In genomic region chr18:24270937-24271380, GRCh38 we compare ENCODE assay signal across 8 cellular contexts.
DNase-seq lines count a peak whose midpoint lies in the region; ATAC-seq and TF ChIP-seq lines count a peak whose summit lies in the region.

No MANE protein-coding gene starts in this region.

- H3K4me1 Mint-ChIP-seq in neural crest cell, result peaks cover 31% of the 10 kb centered on the region
- no peaks in the 10 kb centered on the region for H3K4me1 Mint-ChIP-seq in stimulated activated memory B cell treated with anti-CD40 and anti-IgM and Interleukin-4, amounts not matched to agents 10 μg/mL and 1 μg/mL and 100 μg/mL, for 72 hours

- H3K36me3 Mint-ChIP-seq in neural crest cell (ENCODE audit: low read depth), result peaks cover 12% of the 10 kb centered on the region
- H3K36me3 Mint-ChIP-seq in stimulated activated memory B cell treated with anti-CD40 and anti-IgM and Interleukin-4, amounts not matched to agents 10 μg/mL and 1 μg/mL and 100 μg/mL, for 72 hours, result no peaks in the 10 kb centered on the region

- peak overlapping the region; percentile 75 for H3K27ac Mint-ChIP-seq in neural crest cell (ENCODE audit: unreplicated experiment)
- H3K27ac Mint-ChIP-seq in stimulated activated memory B cell treated with anti-CD40 and anti-IgM and Interleukin-4, amounts not matched to agents 10 μg/mL and 1 μg/mL and 100 μg/mL, for 72 hours, result no peak overlapping the region

- peak overlapping the region; percentile 90 for H3K4me3 Mint-ChIP-seq in neural crest cell
- H3K4me3 Mint-ChIP-seq in stimulated activated memory B cell treated with anti-CD40 and anti-IgM and Interleukin-4, amounts not matched to agents 10 μg/mL and 1 μg/mL and 100 μg/mL, for 72 hours, result no peak overlapping the region

- no peaks in the 10 kb centered on the region for H3K27me3 Mint-ChIP-seq in neural crest cell (ENCODE audit: low read depth)
- H3K27me3 Mint-ChIP-seq in stimulated activated memory B cell treated with anti-CD40 and anti-IgM and Interleukin-4, amounts not matched to agents 10 μg/mL and 1 μg/mL and 100 μg/mL, for 72 hours, result peaks cover 66% of the 10 kb centered on the region

- DNase-seq in EL (peak; percentile 48), RKO (ENCODE audit: low spot score) (peak; percentile 66), fibroblast of mammary gland (ENCODE audit: low read depth) (peak; percentile 63), neural crest cell (ENCODE audit: low read depth, low spot score) (no peak), NCI-H1092 (lab: John Stamatoyannopoulos, UW) (no peak), activated gamma-delta T cell (lab: John Stamatoyannopoulos, UW) (no peak)

- peak overlapping the region; percentile 71 for H3K4me3 ChIP-seq in fibroblast of mammary gland (ENCODE audit: control insufficient read depth, low read depth, low read length)

- TF ChIP-seq CTCF in fibroblast of mammary gland (conservative IDR thresholded peaks at IDR 0.05; ENCODE audit: control insufficient read depth, insufficient read depth, low read depth, low read length), result no peak
- TF ChIP-seq CTCF in neural crest cell (conservative IDR thresholded peaks at IDR 0.05), result no peak

- H3K9me3 Mint-ChIP-seq in neural crest cell, result no peaks in the 10 kb centered on the region
- H3K9me3 Mint-ChIP-seq in stimulated activated memory B cell treated with anti-CD40 and anti-IgM and Interleukin-4, amounts not matched to agents 10 μg/mL and 1 μg/mL and 100 μg/mL, for 72 hours, result peaks cover 8% of the 10 kb centered on the region

- ATAC-seq in GM19397 (IDR thresholded peaks at IDR 0.05; ENCODE audit: unreplicated experiment), result no peak
- no peak for ATAC-seq in stimulated activated memory B cell treated with anti-CD40 and anti-IgM and Interleukin-4, amounts not matched to agents 10 μg/mL and 1 μg/mL and 100 μg/mL, for 72 hours

Comparison
In these comparisons a context has a peak if more than half of its experiments do, and no peak if none do; other contexts are left out.
1. DNase-seq: peak in EL (single experiment), RKO (single experiment) and fibroblast of mammary gland (single experiment); none in neural crest cell (single experiment), NCI-H1092 (single experiment) and activated gamma-delta T cell (single experiment).